In genomic region chr11:15199693-15200092, GRCh38 we compare ENCODE assay signal across 14 cellular contexts.
DNase-seq lines count a peak whose midpoint lies in the region; ATAC-seq and TF ChIP-seq lines count a peak whose summit lies in the region.
"Had no signal": no experiment of that assay in that cellular context is flagged by ENCODE, and none has a peak within 500 bp of the region (broad histone marks: within the 10 kb centered on the region; RNA-seq: fewer than 3 reads in every experiment).

No MANE protein-coding gene starts in this region.

- H3K27ac ChIP-seq in breast epithelium = no peak overlapping the region

- no peak for TF ChIP-seq CTCF in breast epithelium (IDR thresholded peaks at IDR 0.05)

- H3K36me3 ChIP-seq in breast epithelium = no peaks in the 10 kb centered on the region

- no peak overlapping the region for H3K4me3 ChIP-seq in breast epithelium
- H3K4me3 ChIP-seq: K562 had no signal

- H3K27me3 ChIP-seq in breast epithelium = no peaks in the 10 kb centered on the region

- H3K4me1 ChIP-seq in breast epithelium = no peaks in the 10 kb centered on the region

- ATAC-seq in HG03175 (IDR thresholded peaks at IDR 0.05; ENCODE audit: unreplicated experiment) = no peak
- ATAC-seq: K562 had no signal

- no peaks in the 10 kb centered on the region for H3K9me3 ChIP-seq in breast epithelium

- TF ChIP-seq POLR2A in breast epithelium (IDR thresholded peaks at IDR 0.05) = no peak

- DNase-seq in AG08396 (ENCODE audit: low spot score) (peak; percentile 41), M059J (ENCODE audit: low read depth) (peak; percentile 76), breast epithelium (ENCODE audit: low spot score in 2 of 2) (peak; percentile 27 to 66), kidney tubule cell (ENCODE audit: low spot score) (peak; percentile 87), OCI-M2 (lab: John Stamatoyannopoulos, UW; ENCODE audit: unreplicated experiment) (no peak), NCI-H1417 (lab: John Stamatoyannopoulos, UW) (no peak), cerebellar nuclear complex (lab: John Stamatoyannopoulos, UW) (no peak)
- DNase-seq: activated naive CD8-positive, alpha-beta T cell treated with anti-CD3 and anti-CD28 coated beads, Interleukin-2, amount 10 ng/mL, durations not matched to agents 7 days and 5 days; immature natural killer cell; NK-92 treated with Interleukin-12 subunit alpha and Interleukin-12 subunit beta, amount 100 ng/mL, for 24 hours; stimulated activated CD4-positive, alpha-beta T cell treated with anti-CD3 and anti-CD28 coated beads, Interleukin-2, amount 100 ng/mL, for 48 hours; T-helper 2 cell had no signal

- intact Hi-C loops in breast epithelium (cut with DNase I; ENCODE audit: low total_unique reads) = loop anchor here (5.0 to 10.0 kb wide), 2 partner anchors 95 to 1838 kb away; no protein-coding TSS in a partner anchor

Comparison
In these comparisons a context has a peak if more than half of its experiments do, and no peak if none do; other contexts are left out.
1. DNase-seq: peak in AG08396 (single experiment), M059J (single experiment), breast epithelium (2 of 2) and kidney tubule cell (single experiment); none in OCI-M2 (single experiment), NCI-H1417 (0 of 3) and cerebellar nuclear complex (0 of 2).